8 cellular contexts compared by ENCODE assay signal in the genomic region with DNA sequence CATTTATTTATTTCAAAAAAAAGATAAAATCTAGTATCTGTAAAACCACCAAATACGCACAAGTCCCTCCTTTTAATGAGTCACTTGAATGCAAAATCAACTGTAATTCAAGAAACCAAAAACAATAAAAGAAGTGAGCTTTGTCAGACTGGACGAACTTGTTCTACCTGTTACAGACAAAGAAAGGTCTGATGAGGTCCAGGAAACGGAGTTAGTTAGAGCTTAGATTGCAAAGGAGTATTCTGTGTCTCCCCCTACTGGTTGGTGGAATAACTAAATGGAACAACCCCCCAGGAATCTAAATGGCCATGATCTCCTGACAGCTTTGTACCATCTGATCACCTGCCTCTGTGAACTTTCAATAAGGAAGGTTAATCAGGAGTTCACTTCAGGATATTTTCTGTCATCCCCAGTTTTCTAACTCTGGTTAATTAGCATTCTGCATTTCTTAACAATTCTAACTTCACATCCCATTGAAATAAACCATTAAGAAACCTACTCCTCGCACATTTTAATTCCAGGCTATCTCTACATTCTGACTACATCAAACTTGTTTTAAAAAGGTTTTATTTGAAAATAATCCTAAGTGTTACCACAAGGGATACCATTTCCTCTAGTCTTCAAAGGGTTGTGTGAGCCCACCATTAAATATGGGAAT.
DNase-seq lines count a peak whose midpoint lies in the region; ATAC-seq and TF ChIP-seq lines count a peak whose summit lies in the region.

No MANE protein-coding gene starts in this region.

- RAD21 ChIA-PET in HCT116 (lab: Charles Lee; ENCODE audit: low non-redundant PET in 1 of 2, low total read pairs in 2 of 2, uncharacterized antibody in 2 of 2, unreplicated experiment in 2 of 2) = no interaction called here

- no peaks in the 10 kb centered on the region for H3K36me3 ChIP-seq in HCT116 (ENCODE audit: control insufficient read depth in 1 of 2, insufficient read depth in 2 of 2, low read length in 2 of 2)
- H3K36me3 ChIP-seq in Loucy (ENCODE audit: insufficient read depth, low read length) = no peaks in the 10 kb centered on the region

- peak overlapping the region; percentile 5 to 89 (median 73) for H3K27ac Mint-ChIP-seq in naive thymus-derived CD8-positive, alpha-beta T cell

- H3K36me3 Mint-ChIP-seq in naive thymus-derived CD8-positive, alpha-beta T cell = no peaks in the 10 kb centered on the region

- H3K4me3 Mint-ChIP-seq in naive thymus-derived CD8-positive, alpha-beta T cell = peak overlapping the region in 3 of 10 donors; percentile 1 to 16 (median 14)

- H3K4me1 Mint-ChIP-seq in naive thymus-derived CD8-positive, alpha-beta T cell = peaks cover 20 to 41% (median 40%) of the 10 kb centered on the region in 4 donors

- H3K9ac ChIP-seq in HCT116 (ENCODE audit: low read length) = no peak overlapping the region
- H3K9ac ChIP-seq in Loucy (ENCODE audit: low read depth, low read length, poor library complexity, severe bottlenecking) = no peak overlapping the region

- peak; percentile 64 for TF ChIP-seq RAD21 in HCT116 (IDR thresholded peaks at IDR 0.05; ENCODE audit: low read depth)

- ATAC-seq in HCT116 = peak; percentile 84
- peak; percentile 97 to 98 for ATAC-seq in naive thymus-derived CD8-positive, alpha-beta T cell

- CTCF ChIA-PET in HCT116 (lab: Charles Lee) = interaction anchor here (0.7 to 2.4 kb wide), 3 partner anchors 30 to 864 kb away, joined by 3 to 9 read pairs (median 4); no protein-coding TSS in a partner anchor

- intact Hi-C loops in HCT116 (cut with micrococcal nuclease) (loop anchor here (5.0 to 10.0 kb wide), 2 partner anchors 201 to 863 kb away; no protein-coding TSS in a partner anchor), dorsolateral prefrontal cortex (cut with DNase I) (loop anchor here in 1 of 2 donors (10.0 kb wide), 1 partner anchor 203 kb away; no protein-coding TSS in a partner anchor)

- TF ChIP-seq CTCF in HCT116 (IDR thresholded peaks at IDR 0.05 in 2 of 3, conservative IDR thresholded peaks at IDR 0.05 in 1 of 3; ENCODE audit: borderline replicate concordance in 1 of 3, insufficient read depth in 1 of 3, low read depth in 2 of 3, low read length in 2 of 3) = peak; percentile 43 to 71 (median 59); a peak in 5 of 6 replicates
- peak; percentile 89 for TF ChIP-seq CTCF in Loucy (conservative IDR thresholded peaks at IDR 0.05; ENCODE audit: low read length)
- TF ChIP-seq CTCF in dorsolateral prefrontal cortex (IDR thresholded peaks at IDR 0.05 in 54 of 56, conservative IDR thresholded peaks at IDR 0.05 in 2 of 56; ENCODE audit: low read depth in 1 of 56, partially characterized antibody in 56 of 56) = peak in 55 of 56 donors; percentile 20 to 68 (median 52)

- peak overlapping the region; percentile 42 for H2AFZ ChIP-seq in HCT116 (ENCODE audit: low read depth, low read length, poor library complexity, severe bottlenecking)
- peak overlapping the region; percentile 69 for H2AFZ ChIP-seq in Loucy (ENCODE audit: low read length)

- H3K27ac ChIP-seq in HCT116 (ENCODE audit: low read depth, low read length) (no peak overlapping the region), dorsolateral prefrontal cortex (no peak overlapping the region)

- H3K4me2 ChIP-seq in HCT116 (ENCODE audit: low read length) (no peak overlapping the region), Loucy (ENCODE audit: low read depth, low read length, poor library complexity, severe bottlenecking) (no peak overlapping the region)

- no TSS peak for BruUV-seq in HCT116 (replicated peaks; lab: Mats Ljungman, UMichigan)

- H3K4me3 ChIP-seq in HCT116 (replicated peaks in 1 of 2; ENCODE audit: low read depth in 1 of 2, low read length in 2 of 2) (no peak overlapping the region), Loucy (ENCODE audit: low read length, poor library complexity, severe bottlenecking) (no peak overlapping the region), dorsolateral prefrontal cortex (no peak overlapping the region)

- H3K79me2 ChIP-seq in HCT116 (ENCODE audit: insufficient read depth, low read length) = no peaks in the 10 kb centered on the region
- H3K79me2 ChIP-seq in Loucy (ENCODE audit: insufficient read depth, low read length) = no peaks in the 10 kb centered on the region

- H3F3A ChIP-seq in Loucy (ENCODE audit: low read depth) = no peaks in the 10 kb centered on the region

- H3K27me3 Mint-ChIP-seq in naive thymus-derived CD8-positive, alpha-beta T cell = no peaks in the 10 kb centered on the region

- no peaks in the 10 kb centered on the region; the same call in 1 of the 2 replicates for H4K20me1 ChIP-seq in HCT116 (ENCODE audit: insufficient read depth)
- no peaks in the 10 kb centered on the region for H4K20me1 ChIP-seq in Loucy (ENCODE audit: insufficient read depth, low read length, poor library complexity, severe bottlenecking)

- H3K9me3 ChIP-seq in HCT116 (ENCODE audit: control insufficient read depth in 1 of 2, insufficient read depth in 1 of 2, low read depth in 1 of 2, low read length in 2 of 2) (no peaks in the 10 kb centered on the region), Loucy (ENCODE audit: insufficient read depth, low read depth, low read length) (no peaks in the 10 kb centered on the region)

- POLR2A ChIA-PET in HCT116 (lab: Charles Lee) = no interaction called here
- POLR2A ChIA-PET in naive thymus-derived CD8-positive, alpha-beta T cell (lab: Charles Lee) = interaction anchor here (0.7 to 3.0 kb wide), 11 partner anchors 16 to 375 kb away, joined by 3 to 22 read pairs (median 3); a partner anchor contains a TSS

- H3K27me3 ChIP-seq in HCT116 (ENCODE audit: insufficient read depth, low read length) (no peaks in the 10 kb centered on the region), Loucy (ENCODE audit: insufficient read depth, low read length, poor library complexity, severe bottlenecking) (no peaks in the 10 kb centered on the region), dorsolateral prefrontal cortex (peaks cover 0 to 3% (median 0%) of the 10 kb centered on the region in 45 donors)

- H3K9me3 Mint-ChIP-seq in naive thymus-derived CD8-positive, alpha-beta T cell = no peaks in the 10 kb centered on the region

- DNase-seq in stimulated activated CD8-positive, alpha-beta memory T cell treated with anti-CD3 and anti-CD28 coated beads, Interleukin-12 subunit alpha, Interleukin-12 subunit beta, amount 100 ng/mL, for 1 hour (ENCODE audit: low read depth) = peak; percentile 13
- no peak for DNase-seq in stimulated activated CD8-positive, alpha-beta memory T cell treated with anti-CD3 and anti-CD28 coated beads, Interleukin-4, amount 100 ng/mL, for 48 hours
- DNase-seq in HCT116 (ENCODE audit: low read depth, low spot score) (peak; percentile 63), SIG-M5 (lab: John Stamatoyannopoulos, UW) (peak; percentile 28), dorsolateral prefrontal cortex (no peak), putamen (ENCODE audit: low spot score) (no peak)
- DNase-seq in naive thymus-derived CD8-positive, alpha-beta T cell = peak in 8 of 10 donors; percentile 31 to 83 (median 63)

- no peak for TF ChIP-seq POLR2A in HCT116 (IDR thresholded peaks at IDR 0.05; ENCODE audit: borderline replicate concordance, extremely low read depth, insufficient read depth, insufficient read length)

- no peaks in the 10 kb centered on the region for H3K9me2 ChIP-seq in HCT116 (ENCODE audit: insufficient read depth)
- no peaks in the 10 kb centered on the region for H3K9me2 ChIP-seq in Loucy (replicated peaks; ENCODE audit: low read depth, low read length)

- H3K4me1 ChIP-seq in HCT116 (ENCODE audit: control insufficient read depth in 1 of 2, insufficient read depth in 2 of 2, low read length in 2 of 2) = peaks cover 0 to 3% of the 10 kb centered on the region in 2 experiments; a peak in 1 of 4 replicates
- H3K4me1 ChIP-seq in Loucy (ENCODE audit: insufficient read depth, low read length, poor library complexity, severe bottlenecking) = peaks cover 4% of the 10 kb centered on the region

TF ChIP-seq in HCT116, 20 proteins besides CTCF, POLR2A, EP300 and RAD21:
- 0 out of 2 replicates have a peak, but pooled peaks have one; percentile 6 for TF ChIP-seq ELF1 (IDR thresholded peaks at IDR 0.05; ENCODE audit: borderline replicate concordance, low read depth)
- TF ChIP-seq SP1 (IDR thresholded peaks at IDR 0.05; ENCODE audit: low read depth) = peak; percentile 50; the same call in 1 of the 2 replicates
- TF ChIP-seq, protein P1, sequence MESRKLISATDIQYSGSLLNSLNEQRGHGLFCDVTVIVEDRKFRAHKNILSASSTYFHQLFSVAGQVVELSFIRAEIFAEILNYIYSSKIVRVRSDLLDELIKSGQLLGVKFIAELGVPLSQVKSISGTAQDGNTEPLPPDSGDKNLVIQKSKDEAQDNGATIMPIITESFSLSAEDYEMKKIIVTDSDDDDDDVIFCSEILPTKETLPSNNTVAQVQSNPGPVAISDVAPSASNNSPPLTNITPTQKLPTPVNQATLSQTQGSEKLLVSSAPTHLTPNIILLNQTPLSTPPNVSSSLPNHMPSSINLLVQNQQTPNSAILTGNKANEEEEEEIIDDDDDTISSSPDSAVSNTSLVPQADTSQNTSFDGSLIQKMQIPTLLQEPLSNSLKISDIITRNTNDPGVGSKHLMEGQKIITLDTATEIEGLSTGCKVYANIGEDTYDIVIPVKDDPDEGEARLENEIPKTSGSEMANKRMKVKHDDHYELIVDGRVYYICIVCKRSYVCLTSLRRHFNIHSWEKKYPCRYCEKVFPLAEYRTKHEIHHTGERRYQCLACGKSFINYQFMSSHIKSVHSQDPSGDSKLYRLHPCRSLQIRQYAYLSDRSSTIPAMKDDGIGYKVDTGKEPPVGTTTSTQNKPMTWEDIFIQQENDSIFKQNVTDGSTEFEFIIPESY (IDR thresholded peaks at IDR 0.05; ENCODE audit: extremely low read depth, insufficient replicate concordance, low read length) = no peak
- TF ChIP-seq FOSL1 (IDR thresholded peaks at IDR 0.05; ENCODE audit: low read depth) = peak; percentile 23; the same call in 1 of the 2 replicates
- TF ChIP-seq JUND (IDR thresholded peaks at IDR 0.05) = no peak

Comparison
In these comparisons a context has a peak if more than half of its experiments do, and no peak if none do; other contexts are left out.
1. DNase-seq: peak in stimulated activated CD8-positive, alpha-beta memory T cell treated with anti-CD3 and anti-CD28 coated beads, Interleukin-12 subunit alpha, Interleukin-12 subunit beta, amount 100 ng/mL, for 1 hour (single experiment), HCT116 (single experiment), SIG-M5 (single experiment) and naive thymus-derived CD8-positive, alpha-beta T cell (8 of 10); none in stimulated activated CD8-positive, alpha-beta memory T cell treated with anti-CD3 and anti-CD28 coated beads, Interleukin-4, amount 100 ng/mL, for 48 hours (single experiment), dorsolateral prefrontal cortex (0 of 10) and putamen (single experiment).
2. Peak in every context shown above with its lines, with median percentiles within 50 percentile points of each other: CTCF ChIP-seq.